26 cellular contexts compared by ENCODE assay signal in the genomic region with DNA sequence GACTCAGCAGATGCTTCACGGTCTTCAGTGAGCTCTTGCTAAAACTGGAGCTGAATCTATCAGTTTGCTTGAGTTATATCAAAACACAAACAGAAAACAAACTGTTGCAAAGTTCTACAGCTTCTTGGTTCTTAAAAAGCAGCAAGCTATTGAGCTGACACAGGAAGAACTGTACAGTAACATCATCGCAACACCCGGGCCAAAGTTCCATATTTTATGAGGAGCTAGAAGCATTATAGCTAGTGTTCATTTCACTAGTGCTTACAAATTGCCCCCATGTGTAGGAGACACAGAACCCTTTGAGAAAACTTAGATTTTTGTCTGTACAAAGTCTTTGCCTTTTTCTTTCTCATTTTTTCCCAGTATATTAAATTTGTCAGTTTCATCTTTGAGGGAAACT.
"Had no signal": no experiment of that assay in that cellular context is flagged by ENCODE, and none has a peak within 500 bp of the region (broad histone marks: within the 10 kb centered on the region; RNA-seq: fewer than 3 reads in every experiment).

No MANE protein-coding gene starts in this region.

- H3K79me2 ChIP-seq: hepatocyte had no signal

- H3K27me3 ChIP-seq: gastrocnemius medialis, hepatocyte, left lung, neural progenitor cell, right atrium auricular region, spleen, suprapubic skin had no signal

- H3K36me3 Mint-ChIP-seq: mesothelial cell of epicardium; naive thymus-derived CD4-positive, alpha-beta T cell; neural progenitor cell had no signal

- H3K4me3 ChIP-seq: gastrocnemius medialis, hepatocyte, left lung, neural progenitor cell, prostate gland, right atrium auricular region, spleen, suprapubic skin had no signal

- H2AFZ ChIP-seq: hepatocyte, neural progenitor cell had no signal

- H3K36me3 ChIP-seq: gastrocnemius medialis, left lung, neural progenitor cell, prostate gland, right atrium auricular region, spleen, suprapubic skin had no signal

- H3K4me2 ChIP-seq: hepatocyte, neural progenitor cell had no signal

- H3K9me3 ChIP-seq: gastrocnemius medialis, left lung, prostate gland, suprapubic skin had no signal

- H3K27ac Mint-ChIP-seq: dendritic cell treated with granulocyte-macrophage colony-stimulating factor and Interleukin-4, amounts not matched to agents 40 ng/mL and 50 ng/mL, for 4 days; endodermal cell; mesothelial cell of epicardium; naive thymus-derived CD4-positive, alpha-beta T cell; nephron; neural progenitor cell; stimulated activated naive CD8-positive, alpha-beta T cell treated with anti-CD3 and anti-CD28 coated beads, Interleukin-15, amount 100 ng/mL, for 72 hours had no signal

- ATAC-seq: esophagus mucosa; gastrocnemius medialis; left lung; naive thymus-derived CD4-positive, alpha-beta T cell; sciatic nerve; stimulated activated naive CD8-positive, alpha-beta T cell treated with anti-CD3 and anti-CD28 coated beads, Interleukin-15, amount 100 ng/mL, for 72 hours had no signal

- H3K9me3 Mint-ChIP-seq: dendritic cell treated with granulocyte-macrophage colony-stimulating factor and Interleukin-4, amounts not matched to agents 40 ng/mL and 50 ng/mL, for 4 days had no signal

- H3K9ac ChIP-seq: neural progenitor cell had no signal

- H3K27ac ChIP-seq: epithelial cell of prostate, gastrocnemius medialis, hepatocyte, left lung, neural progenitor cell, prostate gland, right atrium auricular region, spleen, suprapubic skin had no signal

- H3K4me3 Mint-ChIP-seq: dendritic cell treated with granulocyte-macrophage colony-stimulating factor and Interleukin-4, amounts not matched to agents 40 ng/mL and 50 ng/mL, for 4 days; endodermal cell; mesothelial cell of epicardium; naive thymus-derived CD4-positive, alpha-beta T cell; nephron; neural progenitor cell; stimulated activated naive CD8-positive, alpha-beta T cell treated with anti-CD3 and anti-CD28 coated beads, Interleukin-15, amount 100 ng/mL, for 72 hours had no signal

- H3K4me1 ChIP-seq: gastrocnemius medialis, left lung, neural progenitor cell, prostate gland, right atrium auricular region, spleen, suprapubic skin had no signal

- H3K4me1 Mint-ChIP-seq: mesothelial cell of epicardium; naive thymus-derived CD4-positive, alpha-beta T cell; nephron; neural progenitor cell; stimulated activated naive CD8-positive, alpha-beta T cell treated with anti-CD3 and anti-CD28 coated beads, Interleukin-15, amount 100 ng/mL, for 72 hours had no signal

- DNase-seq: cerebellar nuclear complex; effector CD8-positive, alpha-beta T cell; endodermal cell; foreskin fibroblast; gastrocnemius medialis; head of caudate nucleus; kidney; left lung; mesenchymal stem cell; naive thymus-derived CD4-positive, alpha-beta T cell; spleen; stimulated activated CD4-positive, alpha-beta T cell treated with anti-CD3 and anti-CD28 coated beads, Interleukin-2, amount 100 ng/mL, for 48 hours; stimulated activated naive CD4-positive, alpha-beta T cell; stimulated activated naive CD8-positive, alpha-beta T cell treated with anti-CD3 and anti-CD28 coated beads, Interleukin-15, amount 100 ng/mL, for 72 hours; trophoblast cell had no signal

- FAIRE-seq: kidney had no signal
